2 cellular contexts compared by ENCODE assay signal in genomic region chr11:120555433-120555773, GRCh38.
TF ChIP-seq lines count a peak whose summit lies in the region.

No MANE protein-coding gene starts in this region.

TF ChIP-seq in SK-N-SH, 30 proteins besides CTCF, POLR2A, EP300 and RAD21 (continued from another document):
- TF ChIP-seq ZBTB33 (IDR thresholded peaks at IDR 0.05; ENCODE audit: borderline replicate concordance, low read depth): no peak
- TF ChIP-seq FOXJ3 (CRISPR knock-in tag; IDR thresholded peaks at IDR 0.05): no peak
- no peak for TF ChIP-seq RXRA (IDR thresholded peaks at IDR 0.05; ENCODE audit: borderline replicate concordance, low read depth)
- TF ChIP-seq FOXM1 (IDR thresholded peaks at IDR 0.05; ENCODE audit: low read depth): no peak
- TF ChIP-seq NFIC (IDR thresholded peaks at IDR 0.05; ENCODE audit: borderline replicate concordance): no peak
- no peak for TF ChIP-seq EZH2phosphoT487 (IDR thresholded peaks at IDR 0.05; ENCODE audit: borderline replicate concordance, low read depth)
- no peak for TF ChIP-seq TEAD4 (IDR thresholded peaks at IDR 0.05; ENCODE audit: borderline replicate concordance, insufficient read depth)
- TF ChIP-seq MAX (IDR thresholded peaks at IDR 0.05; ENCODE audit: low read depth): no peak
- TF ChIP-seq REST (IDR thresholded peaks at IDR 0.05; ENCODE audit: low read depth, low read length): no peak

TF ChIP-seq in SK-N-SH treated with all-trans-retinoic acid at 6 μM for 48 hours, 23 proteins besides CTCF, POLR2A, EP300 and RAD21 (continued from another document):
- TF ChIP-seq CSRNP3 (CRISPR knock-in tag; IDR thresholded peaks at IDR 0.05) (no peak), PPARA (CRISPR knock-in tag; IDR thresholded peaks at IDR 0.05; ENCODE audit: borderline replicate concordance) (no peak), RARB (CRISPR knock-in tag; IDR thresholded peaks at IDR 0.05) (no peak), ISL1 (CRISPR knock-in tag; IDR thresholded peaks at IDR 0.05) (no peak), POU6F1 (CRISPR knock-in tag; IDR thresholded peaks at IDR 0.05; ENCODE audit: borderline replicate concordance, low read depth) (no peak), ZNF565 (CRISPR knock-in tag; conservative IDR thresholded peaks at IDR 0.05; ENCODE audit: low read depth) (no peak), ZC3H10 (CRISPR knock-in tag; IDR thresholded peaks at IDR 0.05) (no peak), TSHZ2 (CRISPR knock-in tag; IDR thresholded peaks at IDR 0.05) (no peak), ZNF8 (CRISPR knock-in tag; IDR thresholded peaks at IDR 0.05) (no peak), CREB5 (CRISPR knock-in tag; IDR thresholded peaks at IDR 0.05; ENCODE audit: low read depth) (no peak), ZFP30 (CRISPR knock-in tag; IDR thresholded peaks at IDR 0.05) (no peak)
TF ChIP-seq in SK-N-SH treated with all-trans-retinoic acid at 6 μM for 48 hours: peak in this region for 0.
